Comparison of ENCODE assay signal across 12 cellular contexts in the genomic region with DNA sequence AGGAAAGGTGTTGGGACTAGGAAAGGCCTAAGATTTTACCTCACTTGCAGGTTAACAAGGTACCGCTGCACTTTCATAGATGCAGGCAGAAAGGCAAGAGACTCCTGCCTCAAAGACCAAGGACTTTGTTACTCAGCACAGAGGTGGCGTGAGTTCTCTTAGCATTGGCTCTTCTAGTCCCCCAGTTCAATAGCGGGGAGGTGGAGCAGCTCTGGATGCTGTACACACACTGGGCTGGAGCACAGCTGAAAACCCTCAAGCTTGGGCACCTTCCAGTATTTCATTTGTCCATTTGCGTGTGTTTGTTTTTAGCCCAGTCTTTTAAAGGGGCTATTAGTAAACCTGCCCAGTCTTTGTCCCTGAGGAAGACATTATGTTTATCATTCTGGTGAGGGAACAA.
DNase-seq lines count a peak whose midpoint lies in the region; TF ChIP-seq lines count a peak whose summit lies in the region.
"Had no signal": no experiment of that assay in that cellular context is flagged by ENCODE, and none has a peak within 500 bp of the region (broad histone marks: within the 10 kb centered on the region; RNA-seq: fewer than 3 reads in every experiment).

No MANE protein-coding gene starts in this region.

- intact Hi-C loops in CD14-positive monocyte (cut with micrococcal nuclease): no loop called here

- peaks cover 0 to 3% (median 0%) of the 10 kb centered on the region in 3 donors for H3K27me3 Mint-ChIP-seq in CD14-positive monocyte (ENCODE audit: low read depth in 3 of 3)
- H3K27me3 Mint-ChIP-seq in glutamatergic neuron (ENCODE audit: unreplicated experiment): no peaks in the 10 kb centered on the region

- H3K27ac Mint-ChIP-seq in CD14-positive monocyte (no peak overlapping the region), glutamatergic neuron (ENCODE audit: unreplicated experiment) (no peak overlapping the region)

- DNase-seq in COR-L47 (lab: John Stamatoyannopoulos, UW) (peak; percentile 59), NCI-H2029 (lab: John Stamatoyannopoulos, UW) (peak; percentile 69), SHP77 treated with DMSO at 0.1 percent for 48 hours (lab: John Stamatoyannopoulos, UW) (peak; percentile 59), medulla oblongata (ENCODE audit: extremely low spot score) (peak; percentile 9), AG08396 (ENCODE audit: low spot score) (no peak), CD14-positive monocyte (ENCODE audit: low spot score) (no peak), glutamatergic neuron (no peak)
- no peak for DNase-seq in activated CD4-positive, alpha-beta T cell treated with anti-CD3 and anti-CD28 coated beads, Interleukin-2, amount 50 U/mL, for 1 hour
- DNase-seq: DMS 273 treated with DMSO at 0.1 percent for 48 hours, NCI-H1694 treated with DMSO at 0.1 percent for 48 hours, NCI-H526 treated with DMSO at 0.1 percent for 48 hours, T-helper 2 cell had no signal

- H3K9me3 Mint-ChIP-seq in CD14-positive monocyte (peaks cover 0 to 4% (median 2%) of the 10 kb centered on the region in 7 donors), glutamatergic neuron (ENCODE audit: unreplicated experiment) (peaks cover 3% of the 10 kb centered on the region)

- H3K36me3 Mint-ChIP-seq in CD14-positive monocyte (peaks cover 3% of the 10 kb centered on the region in 2 donors), glutamatergic neuron (ENCODE audit: unreplicated experiment) (no peaks in the 10 kb centered on the region)

- H3K4me3 Mint-ChIP-seq in CD14-positive monocyte (no peak overlapping the region), glutamatergic neuron (ENCODE audit: unreplicated experiment) (no peak overlapping the region)

- TF ChIP-seq CTCF in CD14-positive monocyte (IDR thresholded peaks at IDR 0.05) (no peak), glutamatergic neuron (IDR thresholded peaks at IDR 0.05; ENCODE audit: partially characterized antibody, unreplicated experiment) (no peak)

- H3K4me1 Mint-ChIP-seq in CD14-positive monocyte (no peaks in the 10 kb centered on the region), glutamatergic neuron (ENCODE audit: low read depth, unreplicated experiment) (no peaks in the 10 kb centered on the region)

Comparison
In these comparisons a context has a peak if more than half of its experiments do, and no peak if none do; other contexts are left out.
1. DNase-seq: peak in COR-L47 (single experiment), NCI-H2029 (single experiment), SHP77 treated with DMSO at 0.1 percent for 48 hours (single experiment) and medulla oblongata (single experiment); none in AG08396 (single experiment), CD14-positive monocyte (single experiment), activated CD4-positive, alpha-beta T cell treated with anti-CD3 and anti-CD28 coated beads, Interleukin-2, amount 50 U/mL, for 1 hour (single experiment) and glutamatergic neuron (single experiment).